ENCODE assay signal across 8 cellular contexts in the genomic region with DNA sequence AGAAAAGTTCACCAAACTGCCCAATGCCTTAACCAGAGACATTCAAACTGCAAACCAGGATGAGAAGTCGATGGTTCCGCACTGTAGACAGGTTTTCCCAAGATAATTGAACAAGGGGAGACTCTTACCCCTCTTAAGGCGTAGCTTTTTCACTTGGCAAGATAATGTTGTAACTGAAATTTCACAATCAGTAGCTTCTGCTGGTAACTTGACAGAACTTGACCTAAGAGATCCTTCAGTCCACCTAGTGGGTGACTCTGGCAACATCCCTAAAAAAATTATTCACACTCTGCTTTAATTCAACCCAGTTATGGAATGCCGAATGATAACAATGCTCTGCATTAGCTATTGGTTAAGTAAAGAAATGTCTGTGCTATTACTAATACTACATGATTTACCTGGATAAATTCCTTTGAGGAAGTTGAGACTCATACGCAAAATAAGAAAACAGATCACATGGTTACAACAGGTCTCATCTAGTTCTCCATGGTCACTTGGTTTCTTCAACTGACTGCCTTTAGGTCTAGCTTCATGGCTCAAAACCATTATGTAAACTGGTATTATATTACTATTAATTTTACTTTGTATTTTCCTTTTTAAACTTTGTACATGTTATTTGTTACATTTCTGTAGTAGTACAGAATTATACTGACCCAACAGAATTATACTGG. TPM values are rescaled to one million over a fixed set of nuclear protein-coding genes. Genes with fewer than 3 reads are reported as not detected.
DNase-seq lines count a peak whose midpoint lies in the region; ATAC-seq, FAIRE-seq and TF ChIP-seq lines count a peak whose summit lies in the region.

No MANE protein-coding gene starts in this region.

- DNase-seq in A549 (ENCODE audit: low read depth in 1 of 2, low spot score in 1 of 2) (peak; percentile 59 to 62), GM23248 (peak; percentile 75), RWPE2 (ENCODE audit: low spot score) (no peak), fibroblast of lung (ENCODE audit: low read depth in 2 of 2) (peak; percentile 42 to 62), renal cortical epithelial cell (ENCODE audit: low read depth) (peak; percentile 78), frontal cortex (ENCODE audit: low spot score in 2 of 2) (no peak), cortex of kidney (lab: John Stamatoyannopoulos, UW) (no peak)

- TF ChIP-seq CTCF in A549 (IDR thresholded peaks at IDR 0.05) (peak; percentile 55), RWPE2 (IDR thresholded peaks at IDR 0.05; ENCODE audit: poor library complexity, severe bottlenecking) (peak; percentile 82), fibroblast of lung (conservative IDR thresholded peaks at IDR 0.05 in 1 of 2, IDR thresholded peaks at IDR 0.05 in 1 of 2; ENCODE audit: low read depth in 1 of 2, low read length in 2 of 2) (peak; percentile 38 to 47)

- ATAC-seq in A549: peak; percentile 74 to 89
- peak; percentile 94 for ATAC-seq in RWPE2 (ENCODE audit: low read depth)
- ATAC-seq in GM18519 (IDR thresholded peaks at IDR 0.05; ENCODE audit: low FRiP score, unreplicated experiment): no peak

- peaks cover 97% of the 10 kb centered on the region for H3K79me2 ChIP-seq in GM23248 (ENCODE audit: insufficient read depth)
- peaks cover 9% of the 10 kb centered on the region for H3K79me2 ChIP-seq in fibroblast of lung (ENCODE audit: control insufficient read depth, insufficient read depth, low read length)

- TF ChIP-seq EP300 in A549 (IDR thresholded peaks at IDR 0.05): no peak

- H3K36me3 ChIP-seq in GM23248 (ENCODE audit: low read depth) (no peaks in the 10 kb centered on the region), RWPE2 (ENCODE audit: low read depth) (no peaks in the 10 kb centered on the region), fibroblast of lung (ENCODE audit: control insufficient read depth, insufficient read depth, low read length) (no peaks in the 10 kb centered on the region)

- CTCF ChIA-PET in A549 (lab: Yijun Ruan, JAX): interaction anchor here (0.6 to 2.8 kb wide), 23 partner anchors 8 to 137 kb away, joined by 3 to 39 read pairs (median 4); a partner anchor contains a TSS

- FAIRE-seq in A549 (lab: Jason Lieb, UNC) (no peak), frontal cortex (lab: Jason Lieb, UNC) (no peak)

- H3K9me3 ChIP-seq in A549 (no peaks in the 10 kb centered on the region), GM23248 (ENCODE audit: low read depth) (no peaks in the 10 kb centered on the region), RWPE2 (ENCODE audit: severe bottlenecking) (no peaks in the 10 kb centered on the region), fibroblast of lung (ENCODE audit: control insufficient read depth, insufficient read depth, low read depth, low read length) (no peaks in the 10 kb centered on the region)

- in situ Hi-C loops in GM23248 (cut with MboI): no loop called here

- H2AFZ ChIP-seq in GM23248: no peak overlapping the region
- no peak overlapping the region for H2AFZ ChIP-seq in fibroblast of lung (ENCODE audit: low read length)

- WGBS in A549 (ENCODE audit: missing lambda C conversion rate): 45% methylated on average over 5 of the region's 5 CpGs
- WGBS in GM23248 (ENCODE audit: low coverage in 1 of 2, low lambda C conversion rate in 2 of 2, missing lambda C conversion rate in 2 of 2), 2 experiments: 72 to 74% methylated on average over 5 of the region's 5 CpGs

- H3K4me2 ChIP-seq in A549 (peak overlapping the region; percentile 42; the same call in 1 of the 3 replicates), GM23248 (ENCODE audit: unreplicated experiment) (no peak overlapping the region), fibroblast of lung (ENCODE audit: extremely low read depth, insufficient read depth, low read length) (no peak overlapping the region)

- H3K27ac ChIP-seq in A549 (no peak overlapping the region), GM23248 (no peak overlapping the region), RWPE2 (ENCODE audit: poor library complexity, severe bottlenecking) (peak overlapping the region; percentile 70), fibroblast of lung (ENCODE audit: insufficient read depth, low read length) (no peak overlapping the region)

- H3K4me1 ChIP-seq in A549 (peaks cover 25% of the 10 kb centered on the region), GM23248 (ENCODE audit: insufficient read depth) (peaks cover 21% of the 10 kb centered on the region), RWPE2 (ENCODE audit: insufficient read depth, poor library complexity, severe bottlenecking) (peaks cover 30% of the 10 kb centered on the region), fibroblast of lung (ENCODE audit: control insufficient read depth, extremely low read depth, insufficient read depth, low read length) (no peaks in the 10 kb centered on the region)

- no peak for TF ChIP-seq POLR2A in A549 (IDR thresholded peaks at IDR 0.05; ENCODE audit: low read length)

- H3K9me2 ChIP-seq in GM23248 (ENCODE audit: insufficient read depth): no peaks in the 10 kb centered on the region

- peaks cover 15% of the 10 kb centered on the region; the same call in 1 of the 2 replicates for H3F3A ChIP-seq in GM23248 (ENCODE audit: insufficient read depth)

- H3K4me3 ChIP-seq in A549 (no peak overlapping the region), GM23248 (no peak overlapping the region), RWPE2 (ENCODE audit: severe bottlenecking) (no peak overlapping the region), fibroblast of lung (replicated peaks in 1 of 4; ENCODE audit: control extremely low read depth in 1 of 4, insufficient read depth in 1 of 4, low read depth in 3 of 4, low read length in 4 of 4) (no peak overlapping the region)

- TF ChIP-seq RAD21 in A549 (conservative IDR thresholded peaks at IDR 0.05 in 1 of 2, IDR thresholded peaks at IDR 0.05 in 1 of 2): peak; percentile 50 to 63

- POLR2A ChIA-PET in A549 (lab: Yijun Ruan, JAX): interaction anchor here (1.0 kb wide), 1 partner anchor 9 kb away, joined by 10 read pairs; a partner anchor contains a TSS

- no peak overlapping the region for H3K9ac ChIP-seq in GM23248
- H3K9ac ChIP-seq in fibroblast of lung (ENCODE audit: insufficient read depth, low read length): no peak overlapping the region

- H3K27me3 ChIP-seq in GM23248 (replicated peaks; ENCODE audit: insufficient read depth) (no peaks in the 10 kb centered on the region), RWPE2 (ENCODE audit: insufficient read depth, poor library complexity, severe bottlenecking) (no peaks in the 10 kb centered on the region), fibroblast of lung (ENCODE audit: control insufficient read depth, insufficient read depth, low read length) (no peaks in the 10 kb centered on the region)

- H4K20me1 ChIP-seq in GM23248 (ENCODE audit: insufficient read depth) (no peaks in the 10 kb centered on the region), fibroblast of lung (ENCODE audit: control insufficient read depth, extremely low read depth, insufficient read depth, low read length) (no peaks in the 10 kb centered on the region)

TF ChIP-seq in A549, 52 proteins besides CTCF, POLR2A, EP300 and RAD21:
- TF ChIP-seq, protein P1, sequence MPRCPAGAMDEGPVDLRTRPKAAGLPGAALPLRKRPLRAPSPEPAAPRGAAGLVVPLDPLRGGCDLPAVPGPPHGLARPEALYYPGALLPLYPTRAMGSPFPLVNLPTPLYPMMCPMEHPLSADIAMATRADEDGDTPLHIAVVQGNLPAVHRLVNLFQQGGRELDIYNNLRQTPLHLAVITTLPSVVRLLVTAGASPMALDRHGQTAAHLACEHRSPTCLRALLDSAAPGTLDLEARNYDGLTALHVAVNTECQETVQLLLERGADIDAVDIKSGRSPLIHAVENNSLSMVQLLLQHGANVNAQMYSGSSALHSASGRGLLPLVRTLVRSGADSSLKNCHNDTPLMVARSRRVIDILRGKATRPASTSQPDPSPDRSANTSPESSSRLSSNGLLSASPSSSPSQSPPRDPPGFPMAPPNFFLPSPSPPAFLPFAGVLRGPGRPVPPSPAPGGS (IDR thresholded peaks at IDR 0.05): no peak
- TF ChIP-seq SMC3 (IDR thresholded peaks at IDR 0.05) (peak; percentile 48), CEBPB (IDR thresholded peaks at IDR 0.05) (peak; percentile 76 to 80; a peak in 3 of 4 replicates), CBX2 (IDR thresholded peaks at IDR 0.05; ENCODE audit: borderline replicate concordance, low read depth) (no peak), KDM1A (IDR thresholded peaks at IDR 0.05; ENCODE audit: low read depth) (no peak)
- TF ChIP-seq, protein P2, sequence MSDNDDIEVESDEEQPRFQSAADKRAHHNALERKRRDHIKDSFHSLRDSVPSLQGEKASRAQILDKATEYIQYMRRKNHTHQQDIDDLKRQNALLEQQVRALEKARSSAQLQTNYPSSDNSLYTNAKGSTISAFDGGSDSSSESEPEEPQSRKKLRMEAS (IDR thresholded peaks at IDR 0.05): no peak
- TF ChIP-seq, protein P3, sequence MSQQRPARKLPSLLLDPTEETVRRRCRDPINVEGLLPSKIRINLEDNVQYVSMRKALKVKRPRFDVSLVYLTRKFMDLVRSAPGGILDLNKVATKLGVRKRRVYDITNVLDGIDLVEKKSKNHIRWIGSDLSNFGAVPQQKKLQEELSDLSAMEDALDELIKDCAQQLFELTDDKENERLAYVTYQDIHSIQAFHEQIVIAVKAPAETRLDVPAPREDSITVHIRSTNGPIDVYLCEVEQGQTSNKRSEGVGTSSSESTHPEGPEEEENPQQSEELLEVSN (IDR thresholded peaks at IDR 0.05; ENCODE audit: borderline replicate concordance, low read depth): no peak

RNA-seq across cellular contexts. Expression of a gene that starts 9.1 kb away (rescaled TPM):
- polyA plus RNA-seq in A549 (2011; rRNA removed) (24.3 and 27.3 TPM in 2 replicates), A549 (2017; fragmentation: RNase III; extraction: RNeasy Plus Mini Kit Qiagen cat#74134 plus additional on column Dnase treatment) (12.4 to 12.7 TPM (median 12.6 TPM) in 3 replicates), GM23248 (2016; fragmentation: Nextera tagmentation; extraction: Ambion mirVana) (17.6 and 18.8 TPM in 2 replicates), fibroblast of lung (21.9 and 31.2 TPM in 2 replicates)
- polyA plus RNA-seq in A549 (2012; cell fraction: cytosol; rRNA removed): 8.7 and 9.6 TPM in 2 replicates
- 9.5 and 9.6 TPM in 2 replicates for polyA plus RNA-seq in A549 (2012; cell fraction: nucleus; rRNA removed)
- polyA minus RNA-seq in A549 (2011; rRNA and poly(A)+ RNA removed): 33.1 and 33.8 TPM in 2 replicates
- total RNA-seq in GM23248 (2014; rRNA removed; shearing (Covaris generic)): 33.5 and 34.5 TPM in 2 replicates
- total RNA-seq in fibroblast of lung (42.6 and 51.4 TPM in 2 replicates), renal cortical epithelial cell (38.4 and 48.0 TPM in 2 replicates), frontal cortex (141 TPM)
- 13.7 and 19.2 TPM in 2 replicates for polyA plus RNA-seq in fibroblast of lung (2012)
- polyA minus RNA-seq in fibroblast of lung (ENCODE audit: low replicate concordance): 8.1 and 9.5 TPM in 2 replicates

Comparison
In these comparisons a context has a peak if more than half of its experiments do, and no peak if none do; other contexts are left out.
1. DNase-seq: peak in A549 (2 of 2), GM23248 (single experiment), fibroblast of lung (2 of 2) and renal cortical epithelial cell (single experiment); none in RWPE2 (single experiment), frontal cortex (0 of 2) and cortex of kidney (single experiment).
2. Peak in every context shown above with its lines, with median percentiles within 50 percentile points of each other: CTCF ChIP-seq.